In the genomic region with DNA sequence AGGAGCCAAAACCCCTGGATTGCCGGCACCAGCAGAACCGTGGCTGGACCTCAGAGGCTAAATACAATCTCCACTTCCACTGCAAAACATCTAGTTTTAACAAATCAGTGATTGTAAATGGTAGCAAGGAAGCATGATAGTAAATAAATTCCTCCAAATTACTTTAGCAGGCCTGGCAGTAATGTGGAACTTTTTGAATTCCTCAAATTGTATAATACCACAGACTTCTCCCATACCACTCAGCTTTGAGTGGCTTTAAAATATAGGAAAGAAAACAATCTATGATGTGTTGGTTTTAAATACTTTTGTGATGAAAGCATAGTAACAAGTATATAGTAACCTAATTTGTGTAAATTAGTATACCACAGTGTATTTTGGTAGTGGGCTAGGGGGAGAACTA, we compare ENCODE assay signal across 11 cellular contexts.
"Had no signal": no experiment of that assay in that cellular context is flagged by ENCODE, and none has a peak within 500 bp of the region (broad histone marks: within the 10 kb centered on the region; RNA-seq: fewer than 3 reads in every experiment).

No MANE protein-coding gene starts in this region.

- ATAC-seq: activated CD8-positive, alpha-beta T cell treated with anti-CD3 and anti-CD28 coated beads, Interleukin-2, amount 10 ng/mL, durations not matched to agents 7 days and 5 days; gastroesophageal sphincter had no signal

- H3K4me1 ChIP-seq: adrenal gland, parathyroid adenoma, thyroid gland had no signal

- DNase-seq: activated CD4-positive, alpha-beta T cell treated with anti-CD3 and anti-CD28 coated beads for 48 hours; activated CD8-positive, alpha-beta memory T cell treated with anti-CD3 and anti-CD28 coated beads, Interleukin-2, amount 50 U/mL, for 48 hours; activated CD8-positive, alpha-beta T cell treated with anti-CD3 and anti-CD28 coated beads, Interleukin-2, amount 10 ng/mL, durations not matched to agents 7 days and 5 days; activated naive CD4-positive, alpha-beta T cell; adrenal gland; retina; T-helper 1 cell; thyroid gland had no signal

- H3K9me3 ChIP-seq: adrenal gland, gastroesophageal sphincter, thyroid gland had no signal

- H3K4me3 Mint-ChIP-seq: activated CD8-positive, alpha-beta T cell treated with anti-CD3 and anti-CD28 coated beads, Interleukin-2, amount 10 ng/mL, durations not matched to agents 7 days and 5 days had no signal

- H3K27ac Mint-ChIP-seq: activated CD8-positive, alpha-beta T cell treated with anti-CD3 and anti-CD28 coated beads, Interleukin-2, amount 10 ng/mL, durations not matched to agents 7 days and 5 days had no signal

- H3K9ac ChIP-seq: parathyroid adenoma had no signal

- H3K79me2 ChIP-seq: parathyroid adenoma had no signal

- H2AFZ ChIP-seq: parathyroid adenoma had no signal

- H3K4me3 ChIP-seq: adrenal gland, gastroesophageal sphincter, skin epidermis, thyroid gland had no signal

- H3K36me3 ChIP-seq: adrenal gland, thyroid gland had no signal

- H3K27ac ChIP-seq: adrenal gland, gastroesophageal sphincter, parathyroid adenoma, skin epidermis, thyroid gland had no signal

- H3K27me3 ChIP-seq: adrenal gland, gastroesophageal sphincter, thyroid gland had no signal
